In the genomic region with DNA sequence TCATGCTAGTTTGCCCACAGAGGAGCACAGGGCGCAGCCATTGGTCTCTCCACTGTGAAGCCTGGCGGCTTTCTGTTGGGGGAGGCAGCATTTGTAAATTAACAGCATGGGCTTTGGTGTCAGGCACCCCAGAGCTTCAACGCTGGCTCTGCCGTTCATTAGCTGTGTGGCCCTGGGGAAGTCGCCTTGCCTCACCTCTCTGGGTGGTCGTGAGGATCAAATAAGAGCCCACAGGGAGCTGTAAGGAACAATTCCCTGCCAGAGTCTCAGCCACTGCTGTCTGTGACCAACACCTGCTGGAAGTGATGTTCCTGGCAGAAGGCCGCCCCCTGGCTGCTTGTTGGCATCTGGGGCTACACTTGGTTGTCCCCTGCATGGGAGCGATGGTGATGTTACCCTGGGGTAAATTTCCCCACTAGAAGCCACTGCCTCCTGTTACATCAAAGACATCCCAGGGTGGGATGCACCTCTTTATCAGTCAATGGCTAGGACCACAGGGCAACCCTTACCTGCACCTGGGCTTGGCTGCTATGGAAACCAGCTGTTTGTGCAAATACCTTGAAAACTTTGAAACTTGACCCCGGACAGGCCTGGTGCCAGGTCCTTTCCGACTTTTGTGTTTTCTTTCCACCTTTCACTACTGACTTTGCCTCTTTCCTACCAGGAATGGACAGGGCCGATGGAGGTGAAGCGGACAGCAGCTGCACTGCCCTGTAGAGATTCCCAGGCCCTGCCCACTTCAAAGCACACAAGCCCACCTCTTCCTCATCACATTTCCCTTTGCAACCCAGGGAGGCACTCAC, we compare ENCODE assay signal across 10 cellular contexts. TPM values are rescaled to one million over a fixed set of nuclear protein-coding genes. Genes with fewer than 3 reads are reported as not detected.
DNase-seq lines count a peak whose midpoint lies in the region; ATAC-seq and TF ChIP-seq lines count a peak whose summit lies in the region.
"Had no signal": no experiment of that assay in that cellular context is flagged by ENCODE, and none has a peak within 500 bp of the region (broad histone marks: within the 10 kb centered on the region; RNA-seq: fewer than 3 reads in every experiment).

No MANE protein-coding gene starts in this region.

- no peaks in the 10 kb centered on the region for H3K9me2 ChIP-seq in PC-9 (ENCODE audit: insufficient read depth)

- no peak overlapping the region for H2BK12ac ChIP-seq in H9 (ENCODE audit: insufficient read length, low read depth, low read length)

- no peaks in the 10 kb centered on the region for H3K9me3 Mint-ChIP-seq in H9
- H3K9me3 Mint-ChIP-seq in immature natural killer cell: no peaks in the 10 kb centered on the region
- H3K9me3 Mint-ChIP-seq: stimulated activated naive CD8-positive, alpha-beta T cell treated with anti-CD3 and anti-CD28 coated beads, Interleukin-15, Interleukin-2, amounts not matched to agents 100 ng/mL and 50 ng/mL, for 24 hours had no signal

- CTCF ChIA-PET in PC-9 (lab: Charles Lee): interaction anchor here (0.5 to 0.7 kb wide), 2 partner anchors 162 to 237 kb away, joined by 3 to 4 read pairs; no protein-coding TSS in a partner anchor

- H3K36me3 Mint-ChIP-seq in H9 (ENCODE audit: insufficient read depth in 1 of 3, low read depth in 3 of 3): peaks cover 7 to 27% (median 17%) of the 10 kb centered on the region in 3 experiments
- peaks cover 0 to 12% (median 4%) of the 10 kb centered on the region in 3 donors for H3K36me3 Mint-ChIP-seq in immature natural killer cell

- H3K4me3 ChIP-seq in PC-9: no peak overlapping the region

- H2BK15ac ChIP-seq in H9 (ENCODE audit: low read depth, low read length): no peak overlapping the region

- POLR2A ChIA-PET in PC-9 (lab: Charles Lee; ENCODE audit: unreplicated experiment): no interaction called here

- no peak overlapping the region for H3K4me3 Mint-ChIP-seq in H9
- no peak overlapping the region for H3K4me3 Mint-ChIP-seq in immature natural killer cell
- H3K4me3 Mint-ChIP-seq: stimulated activated naive CD8-positive, alpha-beta T cell treated with anti-CD3 and anti-CD28 coated beads, Interleukin-15, Interleukin-2, amounts not matched to agents 100 ng/mL and 50 ng/mL, for 24 hours had no signal

- H3K27me3 ChIP-seq in H9 (ENCODE audit: insufficient read depth, low read length): no peaks in the 10 kb centered on the region
- H3K27me3 ChIP-seq in PC-9 (ENCODE audit: insufficient read depth, low read depth): no peaks in the 10 kb centered on the region

- no peak overlapping the region for H2AFZ ChIP-seq in H9 (ENCODE audit: low read length)
- no peak overlapping the region for H2AFZ ChIP-seq in PC-9

- H3K27ac Mint-ChIP-seq in H9: peak overlapping the region; percentile 91 to 94 (median 92); a peak in 4 of 7 replicates
- H3K27ac Mint-ChIP-seq in immature natural killer cell: no peak overlapping the region
- H3K27ac Mint-ChIP-seq: stimulated activated naive CD8-positive, alpha-beta T cell treated with anti-CD3 and anti-CD28 coated beads, Interleukin-15, Interleukin-2, amounts not matched to agents 100 ng/mL and 50 ng/mL, for 24 hours had no signal

- ATAC-seq in HG03039 (IDR thresholded peaks at IDR 0.05; ENCODE audit: unreplicated experiment): no peak
- ATAC-seq in GM21528 (IDR thresholded peaks at IDR 0.05; ENCODE audit: low FRiP score, unreplicated experiment): no peak

- BruUV-seq in PC-9 (replicated peaks; lab: Mats Ljungman, UMichigan): no TSS peak

- H4K91ac ChIP-seq in H9 (ENCODE audit: insufficient read length, low read depth, low read length): no peak overlapping the region

- H3K23me2 ChIP-seq in H9 (ENCODE audit: insufficient read length, low read depth, low read length, poor library complexity, severe bottlenecking): peaks cover 4% of the 10 kb centered on the region

- H3K36me3 ChIP-seq in PC-9 (ENCODE audit: low read depth): peaks cover 5% of the 10 kb centered on the region; the same call in 1 of the 2 replicates

- no peak overlapping the region for H3K9ac ChIP-seq in H9 (ENCODE audit: extremely low read depth, insufficient read length, low read length)

- H3K4ac ChIP-seq in H9 (ENCODE audit: low read depth, low read length): no peak overlapping the region

- H3T11ph ChIP-seq in H9 (ENCODE audit: low read length): no peak overlapping the region

- TF ChIP-seq CTCF in H9 (conservative IDR thresholded peaks at IDR 0.05): peak; percentile 66
- TF ChIP-seq CTCF in PC-9 (conservative IDR thresholded peaks at IDR 0.05): peak; percentile 50

- H2BK120ac ChIP-seq in H9 (ENCODE audit: low read depth, low read length, poor library complexity, severe bottlenecking): peak overlapping the region; percentile 14

- H3F3A ChIP-seq in PC-9 (ENCODE audit: insufficient read depth, low read depth): peaks cover 55% of the 10 kb centered on the region

- H4K20me1 ChIP-seq in H9 (ENCODE audit: control insufficient read depth, insufficient read depth, insufficient read length): no peaks in the 10 kb centered on the region
- no peaks in the 10 kb centered on the region for H4K20me1 ChIP-seq in PC-9 (ENCODE audit: insufficient read depth)

- H3K27me3 Mint-ChIP-seq in H9 (ENCODE audit: low read depth) (peaks cover 12% of the 10 kb centered on the region), immature natural killer cell (ENCODE audit: low read depth in 3 of 3) (peaks cover 0 to 5% (median 4%) of the 10 kb centered on the region in 3 donors)
- H3K27me3 Mint-ChIP-seq: stimulated activated naive CD8-positive, alpha-beta T cell treated with anti-CD3 and anti-CD28 coated beads, Interleukin-15, Interleukin-2, amounts not matched to agents 100 ng/mL and 50 ng/mL, for 24 hours had no signal

- no peak overlapping the region for H2BK20ac ChIP-seq in H9 (ENCODE audit: low read depth, low read length, poor library complexity, severe bottlenecking)

- no peaks in the 10 kb centered on the region for H3K9me3 ChIP-seq in H9 (ENCODE audit: control insufficient read depth, low read depth, low read length)
- no peaks in the 10 kb centered on the region for H3K9me3 ChIP-seq in PC-9 (ENCODE audit: insufficient read depth, low read depth)

- H2AK5ac ChIP-seq in H9 (ENCODE audit: insufficient read length, low read length): no peak overlapping the region

- H2BK5ac ChIP-seq in H9 (ENCODE audit: insufficient read length, low read length): no peak overlapping the region

- H3K14ac ChIP-seq in H9 (ENCODE audit: insufficient read depth, low read length): no peak overlapping the region; the same call in 1 of the 2 replicates

- intact Hi-C loops in PC-9 (cut with micrococcal nuclease; ENCODE audit: unreplicated experiment): loop anchor here (5.0 to 10.0 kb wide), 3 partner anchors 167 to 309 kb away; partner anchors contain the start of gene FLNB

- no peak overlapping the region for H4K5ac ChIP-seq in H9 (ENCODE audit: insufficient read length, low read depth, low read length)

- no peaks in the 10 kb centered on the region for H3K79me2 ChIP-seq in H9 (ENCODE audit: insufficient read depth, low read length)
- no peaks in the 10 kb centered on the region for H3K79me2 ChIP-seq in PC-9 (ENCODE audit: low read depth)

- H3K18ac ChIP-seq in H9 (ENCODE audit: insufficient read length, low read depth, low read length): peak overlapping the region; percentile 24

- H3K4me1 ChIP-seq in H9 (ENCODE audit: insufficient read depth, low read length) (peaks cover 3% of the 10 kb centered on the region; the same call in 1 of the 2 replicates), PC-9 (replicated peaks; ENCODE audit: insufficient read depth) (no peaks in the 10 kb centered on the region; the same call in 1 of the 2 replicates)

- H3K27ac ChIP-seq in H9 (ENCODE audit: insufficient read length, low read depth, low read length) (no peak overlapping the region), PC-9 (no peak overlapping the region)
- H3K27ac ChIP-seq: HL-60 had no signal

- H3K23ac ChIP-seq in H9 (ENCODE audit: insufficient read length, low read depth, low read length): no peak overlapping the region

- H3K4me1 Mint-ChIP-seq in H9 (peaks cover 29 to 46% of the 10 kb centered on the region in 2 experiments), immature natural killer cell (peaks cover 9% of the 10 kb centered on the region in 2 donors)

- H3K79me1 ChIP-seq in H9 (ENCODE audit: insufficient read depth, low read depth, low read length, poor library complexity, severe bottlenecking): no peaks in the 10 kb centered on the region

- no CpG with 5 or more reads among the region's 12 CpGs for WGBS in H9 (ENCODE audit: extremely low coverage, insufficient read length, low lambda C conversion rate)

- H3K56ac ChIP-seq in H9 (ENCODE audit: insufficient read length, low read depth, low read length): no peak overlapping the region

- no peak overlapping the region for H3K4me2 ChIP-seq in H9 (ENCODE audit: insufficient read depth, insufficient read length, low read length)
- H3K4me2 ChIP-seq in PC-9: no peak overlapping the region

- H4K8ac ChIP-seq in H9 (replicated peaks; ENCODE audit: insufficient read length, low read depth, low read length): no peak overlapping the region

- DNase-seq in COLO668 (lab: John Stamatoyannopoulos, UW; ENCODE audit: unreplicated experiment): peak; percentile 76
- DNase-seq in H9: peak; percentile 80
- DNase-seq in PC-9: peak in 1 of 2 experiments; percentile 55
- peak; percentile 68 for DNase-seq in dermis blood vessel endothelial cell
- DNase-seq in myocyte (ENCODE audit: low read depth): peak; percentile 48
- no peak for DNase-seq in immature natural killer cell

RNA-seq across cellular contexts. Expression of gene DNASE1L3, which starts 36.9 kb away (rescaled TPM):
- total RNA-seq in H9 (2021) (not detected in 2 replicates), PC-9 (2021) (not detected in 2 replicates), dermis blood vessel endothelial cell (1.7 and 10.6 TPM in 2 replicates), myocyte (not detected in 2 replicates)
- not detected for polyA plus RNA-seq in myocyte (2012)
- polyA plus RNA-seq in immature natural killer cell: 1 to 10 TPM in 1 of 3 donors, under 1 TPM in 1, not detected in 1; 0.40 to 1.7 TPM

Comparison
In these comparisons a context has a peak if more than half of its experiments do, and no peak if none do; other contexts are left out.
1. DNase-seq: peak in COLO668 (single experiment), H9 (single experiment), dermis blood vessel endothelial cell (single experiment) and myocyte (single experiment); none in immature natural killer cell (0 of 3).
2. H3K27ac Mint-ChIP-seq: peak in H9 (3 of 3); none in immature natural killer cell (0 of 6).